ENCODE assay signal across 8 cellular contexts in genomic region chr19:382578-382977, GRCh38. TPM values are rescaled to one million over a fixed set of nuclear protein-coding genes. Genes with fewer than 3 reads are reported as not detected.
DNase-seq lines count a peak whose midpoint lies in the region; ATAC-seq and TF ChIP-seq lines count a peak whose summit lies in the region.
"Not testable (repeated sequence)": the region's sequence is repeated elsewhere in the genome, so short reads cannot be mapped to it uniquely, and the experiment has no call there.

No MANE protein-coding gene starts in this region.

- ATAC-seq in GM21619 (IDR thresholded peaks at IDR 0.05; ENCODE audit: unreplicated experiment) = peak; percentile 45

- peak; percentile 68 for DNase-seq in COLO668 (lab: John Stamatoyannopoulos, UW; ENCODE audit: unreplicated experiment)
- peak; percentile 42 for DNase-seq in NB4 (ENCODE audit: low read depth)
- peak; percentile 77 for DNase-seq in RPMI7951 (ENCODE audit: low read depth)
- DNase-seq in activated CD4-positive, alpha-beta memory T cell treated with anti-CD3 and anti-CD28 coated beads for 36 hours = peak; percentile 70
- DNase-seq in astrocyte of the spinal cord (ENCODE audit: low read depth, low spot score) = peak; percentile 35
- DNase-seq in iris pigment epithelial cell (ENCODE audit: low read depth) = peak; percentile 84
- peak; percentile 16 for DNase-seq in stimulated activated CD8-positive, alpha-beta memory T cell treated with anti-CD3 and anti-CD28 coated beads, Interleukin-4, amount 100 ng/mL, for 24 hours (ENCODE audit: low read depth)

- intact Hi-C loops in activated CD4-positive, alpha-beta memory T cell treated with anti-CD3 and anti-CD28 coated beads for 36 hours (cut with micrococcal nuclease) = loop anchor here (2.0 kb wide), 1 partner anchor 124 kb away; the partner anchor contains the start of gene TPGS1

- POLR2A ChIA-PET in activated CD4-positive, alpha-beta memory T cell treated with anti-CD3 and anti-CD28 coated beads for 36 hours (lab: Charles Lee) = interaction anchor here (0.8 kb wide), 2 partner anchors 39 to 105 kb away, joined by 3 read pairs; no protein-coding TSS in a partner anchor

- CTCF ChIA-PET in activated CD4-positive, alpha-beta memory T cell treated with anti-CD3 and anti-CD28 coated beads for 36 hours (lab: Charles Lee) = interaction anchor here (1.0 kb wide), 3 partner anchors 124 to 128 kb away, joined by 3 to 6 read pairs (median 5); no protein-coding TSS in a partner anchor

- not testable (repeated sequence) for TF ChIP-seq CTCF in NB4 (IDR thresholded peaks at IDR 0.05; ENCODE audit: low read depth, low read length); astrocyte of the spinal cord (IDR thresholded peaks at IDR 0.05; ENCODE audit: low read depth, low read length)

- not testable (repeated sequence) for TF ChIP-seq POLR2A in NB4 (IDR thresholded peaks at IDR 0.05; ENCODE audit: extremely low read depth, insufficient read length)

- H3K4me3 Mint-ChIP-seq in activated CD4-positive, alpha-beta memory T cell treated with anti-CD3 and anti-CD28 coated beads for 36 hours = peak overlapping the region; percentile 53

- H3K4me1 Mint-ChIP-seq in activated CD4-positive, alpha-beta memory T cell treated with anti-CD3 and anti-CD28 coated beads for 36 hours (ENCODE audit: low read depth) = peaks cover 24% of the 10 kb centered on the region

- H3K9me3 Mint-ChIP-seq in activated CD4-positive, alpha-beta memory T cell treated with anti-CD3 and anti-CD28 coated beads for 36 hours = not testable (repeated sequence)

- not testable (repeated sequence) for H3K36me3 Mint-ChIP-seq in activated CD4-positive, alpha-beta memory T cell treated with anti-CD3 and anti-CD28 coated beads for 36 hours

- in situ Hi-C loops in astrocyte of the spinal cord (cut with HindIII; ENCODE audit: low sequenced_read_pairs) = not testable (repeated sequence)

- not testable (repeated sequence) for H3K4me3 ChIP-seq in NB4 (ENCODE audit: low read depth, low read length); astrocyte of the spinal cord (ENCODE audit: low read depth, low read length)

- peaks cover 36% of the 10 kb centered on the region for H3K27me3 Mint-ChIP-seq in activated CD4-positive, alpha-beta memory T cell treated with anti-CD3 and anti-CD28 coated beads for 36 hours

- H3K27ac Mint-ChIP-seq in activated CD4-positive, alpha-beta memory T cell treated with anti-CD3 and anti-CD28 coated beads for 36 hours = peak overlapping the region; percentile 63

RNA-seq across cellular contexts. Expression of gene C2CD4C, which starts 26.4 kb away (rescaled TPM):
- total RNA-seq in RPMI7951 (2014; rRNA removed; shearing (Covaris generic)) = not detected in 2 replicates
- under 1 TPM; 0.33 to 0.44 TPM for total RNA-seq in activated CD4-positive, alpha-beta memory T cell treated with anti-CD3 and anti-CD28 coated beads for 36 hours

RNA-seq across cellular contexts. Expression of gene MIER2, which starts 38.0 kb away (rescaled TPM):
- 5.9 and 10.0 TPM in 2 replicates for total RNA-seq in RPMI7951 (2014; rRNA removed; shearing (Covaris generic))
- 10 to 100 TPM; 22.1 to 23.1 TPM for total RNA-seq in activated CD4-positive, alpha-beta memory T cell treated with anti-CD3 and anti-CD28 coated beads for 36 hours

Comparison
In these comparisons a context has a peak if more than half of its experiments do, and no peak if none do; other contexts are left out.
1. DNase-seq: peak in every context shown above with its lines; median percentile 84 in iris pigment epithelial cell; 77 in RPMI7951; 70 in activated CD4-positive, alpha-beta memory T cell treated with anti-CD3 and anti-CD28 coated beads for 36 hours; 68 in COLO668; 42 in NB4; 35 in astrocyte of the spinal cord; 16 in stimulated activated CD8-positive, alpha-beta memory T cell treated with anti-CD3 and anti-CD28 coated beads, Interleukin-4, amount 100 ng/mL, for 24 hours.